7 cellular contexts compared by ENCODE assay signal in genomic region chr3:175822766-175823491, GRCh38.
A peak's percentile ranks its signal among the peaks of the same experiment; 100 is the strongest.
DNase-seq lines count a peak whose midpoint lies in the region; ATAC-seq and TF ChIP-seq lines count a peak whose summit lies in the region.
"Not testable (repeated sequence)": the region's sequence is repeated elsewhere in the genome, so short reads cannot be mapped to it uniquely, and the experiment has no call there.

No MANE protein-coding gene starts in this region.

- H2BK120ac ChIP-seq in IMR-90 (ENCODE audit: low read depth, low read length) = not testable (repeated sequence)

- not testable (repeated sequence) for ATAC-seq in GM23338; IMR-90 (ENCODE audit: low read depth)

- H3K56ac ChIP-seq in IMR-90 (ENCODE audit: extremely low read depth, insufficient read depth, low read length) = not testable (repeated sequence)

- H3K36me3 ChIP-seq in GM23338 (ENCODE audit: insufficient read depth) = peaks cover 17% of the 10 kb centered on the region
- not testable (repeated sequence) for H3K36me3 ChIP-seq in HUES48 (ENCODE audit: control insufficient read depth, insufficient read depth, low read length); IMR-90 (ENCODE audit: control insufficient read depth, insufficient read depth, low read length); endodermal cell (ENCODE audit: control insufficient read depth, insufficient read depth, low read length); iPS-18a (ENCODE audit: control insufficient read depth, low read depth, low read length)

- H3K9me2 ChIP-seq in GM23338 (ENCODE audit: insufficient read depth) = not testable (repeated sequence)

- H4K91ac ChIP-seq in IMR-90 (ENCODE audit: insufficient read depth, low read depth, low read length) = not testable (repeated sequence)

- H3K36me3 Mint-ChIP-seq in GM23338 (ENCODE audit: low read depth) (peaks cover 32% of the 10 kb centered on the region), endodermal cell (ENCODE audit: low read depth) (peaks cover 26% of the 10 kb centered on the region), progenitor cell of endocrine pancreas (ENCODE audit: insufficient read depth) (peaks cover 11% of the 10 kb centered on the region)

- WGBS in IMR-90 (ENCODE audit: extremely low coverage in 2 of 2, insufficient read length in 1 of 2), 2 experiments = 0% methylated on average over 1 of the region's 7 CpGs; no CpG with 5 or more reads in 1 of the 2 experiments
- 50 to 77% methylated on average over 2 to 7 of the region's 7 CpGs for WGBS in endodermal cell (ENCODE audit: insufficient coverage in 1 of 2, insufficient read length in 1 of 2), 2 experiments

- not testable (repeated sequence) for H3F3A ChIP-seq in GM23338 (replicated peaks; ENCODE audit: low read depth)

- H4K5ac ChIP-seq in IMR-90 (ENCODE audit: low read depth, low read length) = not testable (repeated sequence)

- in situ Hi-C loops in IMR-90 (cut with MboI; ENCODE audit: low sequenced_read_pairs) = not testable (repeated sequence)

- H3K4ac ChIP-seq in IMR-90 (ENCODE audit: low read depth, low read length) = not testable (repeated sequence)

- not testable (repeated sequence) for H3K4me2 ChIP-seq in GM23338; IMR-90 (ENCODE audit: low read depth, low read length)

- not testable (repeated sequence) for H3K4me3 ChIP-seq in GM23338; HUES48 (ENCODE audit: low read depth, low read length); IMR-90 (ENCODE audit: insufficient read depth, low read depth, low read length); endodermal cell (ENCODE audit: low read length); iPS-18a (ENCODE audit: low read length)

- intact Hi-C loops in IMR-90 (cut with micrococcal nuclease) = not testable (repeated sequence)

- not testable (repeated sequence) for BruUV-seq in IMR-90 (replicated peaks; lab: Mats Ljungman, UMichigan)

- H3K79me1 ChIP-seq in IMR-90 (ENCODE audit: low read depth in 1 of 2, low read length in 2 of 2) = not testable (repeated sequence)

- not testable (repeated sequence) for TF ChIP-seq POLR2A in IMR-90 (IDR thresholded peaks at IDR 0.05; ENCODE audit: low read depth, low read length)

- H3K4me1 Mint-ChIP-seq in GM23338 (peaks cover 32% of the 10 kb centered on the region), endodermal cell (peaks cover 37% of the 10 kb centered on the region)
- H3K4me1 Mint-ChIP-seq in progenitor cell of endocrine pancreas (ENCODE audit: low read depth) = not testable (repeated sequence)

- peak; percentile 35 for DNase-seq in GM23338 (ENCODE audit: low spot score)
- DNase-seq in IMR-90; progenitor cell of endocrine pancreas (ENCODE audit: low spot score, unreplicated experiment): not testable (repeated sequence)
- peak; percentile 12 for DNase-seq in NCI-H510A treated with DMSO at 0.1 percent for 48 hours (lab: John Stamatoyannopoulos, UW)
- DNase-seq in endodermal cell = peak; percentile 88

- not testable (repeated sequence) for H4K20me1 ChIP-seq in GM23338 (replicated peaks; ENCODE audit: insufficient read depth); IMR-90 (ENCODE audit: insufficient read depth, low read length)

- H2AK9ac ChIP-seq in IMR-90 (replicated peaks; ENCODE audit: low read depth, low read length, poor library complexity) = not testable (repeated sequence)

- H3K9me3 ChIP-seq in HUES48 (ENCODE audit: control insufficient read depth, insufficient read depth, low read length) (peaks cover 20% of the 10 kb centered on the region), endodermal cell (ENCODE audit: control insufficient read depth, low read length) (peaks cover 35% of the 10 kb centered on the region), iPS-18a (ENCODE audit: control insufficient read depth, low read depth, low read length) (peaks cover 12% of the 10 kb centered on the region)
- not testable (repeated sequence) for H3K9me3 ChIP-seq in IMR-90 (ENCODE audit: control insufficient read depth, insufficient read depth, low read length)

- CTCF ChIA-PET in IMR-90 (lab: Yijun Ruan, JAX) = not testable (repeated sequence)

- H3K79me2 ChIP-seq in GM23338 (replicated peaks; ENCODE audit: insufficient read depth) = not testable (repeated sequence)

- H4K8ac ChIP-seq in IMR-90 (ENCODE audit: low read depth in 2 of 2, low read length in 2 of 2) = not testable (repeated sequence)

- dilution Hi-C loops in IMR-90 (cut with HindIII; ENCODE audit: low sequenced_read_pairs, unreplicated experiment) = not testable (repeated sequence)

- H3K18ac ChIP-seq in IMR-90 (ENCODE audit: low read depth, low read length) = peak overlapping the region; percentile 2; the same call in 1 of the 2 replicates

- not testable (repeated sequence) for H3K14ac ChIP-seq in IMR-90 (replicated peaks; ENCODE audit: low read depth, low read length)

- not testable (repeated sequence) for H2BK15ac ChIP-seq in IMR-90 (ENCODE audit: low read depth, low read length)

- peak overlapping the region; percentile 69; the same call in 1 of the 2 replicates for H2AFZ ChIP-seq in GM23338
- not testable (repeated sequence) for H2AFZ ChIP-seq in IMR-90 (replicated peaks; ENCODE audit: low read length, poor library complexity)

- H3K9me1 ChIP-seq in IMR-90 (ENCODE audit: insufficient read depth, low read length) = not testable (repeated sequence)

- POLR2A ChIA-PET in IMR-90 (lab: Charles Lee; ENCODE audit: unreplicated experiment) = interaction anchor here (0.6 kb wide), 1 partner anchor 1003 kb away, joined by 3 read pairs; no protein-coding TSS in a partner anchor

- H3K9ac ChIP-seq in HUES48 (ENCODE audit: low read depth, low read length); IMR-90 (ENCODE audit: low read depth, low read length); endodermal cell (ENCODE audit: extremely low read depth, low read length, poor library complexity, severe bottlenecking); iPS-18a (ENCODE audit: low read length): not testable (repeated sequence)

- H3K27me3 Mint-ChIP-seq in GM23338 (ENCODE audit: insufficient read depth, low read depth, poor library complexity); endodermal cell (ENCODE audit: insufficient read depth); progenitor cell of endocrine pancreas: not testable (repeated sequence)

- not testable (repeated sequence) for H2BK5ac ChIP-seq in IMR-90 (ENCODE audit: low read depth, low read length, poor library complexity, severe bottlenecking)

- not testable (repeated sequence) for H3K4me1 ChIP-seq in GM23338 (ENCODE audit: insufficient read depth); IMR-90 (ENCODE audit: control insufficient read depth, insufficient read depth, low read length); endodermal cell (ENCODE audit: control insufficient read depth, insufficient read depth, low read length)
- H3K4me1 ChIP-seq in HUES48 (ENCODE audit: control insufficient read depth, insufficient read depth, low read length) (peaks cover 11% of the 10 kb centered on the region), iPS-18a (ENCODE audit: control insufficient read depth, low read depth, low read length) (peaks cover 16% of the 10 kb centered on the region)

- H3K27ac ChIP-seq in GM23338 (ENCODE audit: low read depth) = peak overlapping the region; percentile 55
- peak overlapping the region; percentile 82 for H3K27ac ChIP-seq in HUES48 (ENCODE audit: low read depth, low read length)
- H3K27ac ChIP-seq in IMR-90 (ENCODE audit: insufficient read depth, low read length); endodermal cell (ENCODE audit: low read depth, low read length): not testable (repeated sequence)
- H3K27ac ChIP-seq in iPS-18a (ENCODE audit: low read length) = peak overlapping the region; percentile 52

- H3K9me3 Mint-ChIP-seq in GM23338 (peaks cover 30% of the 10 kb centered on the region), endodermal cell (peaks cover 33% of the 10 kb centered on the region), progenitor cell of endocrine pancreas (ENCODE audit: low read depth) (peaks cover 22% of the 10 kb centered on the region)

- H2AK5ac ChIP-seq in IMR-90 (ENCODE audit: low read depth, low read length) = not testable (repeated sequence)

- H3K23ac ChIP-seq in IMR-90 (ENCODE audit: low read depth, low read length) = not testable (repeated sequence)

- not testable (repeated sequence) for TF ChIP-seq RAD21 in IMR-90 (IDR thresholded peaks at IDR 0.05; ENCODE audit: low read length)

- TF ChIP-seq CTCF in GM23338 (conservative IDR thresholded peaks at IDR 0.05; ENCODE audit: low read depth in 2 of 2); IMR-90 (conservative IDR thresholded peaks at IDR 0.05; ENCODE audit: low read depth, low read length); endodermal cell (conservative IDR thresholded peaks at IDR 0.05); progenitor cell of endocrine pancreas (IDR thresholded peaks at IDR 0.05; ENCODE audit: unreplicated experiment): not testable (repeated sequence)

- H3K27me3 ChIP-seq in GM23338 (ENCODE audit: insufficient read depth); HUES48 (ENCODE audit: control insufficient read depth, insufficient read depth, low read length); IMR-90 (ENCODE audit: control insufficient read depth, insufficient read depth, low read length); endodermal cell (ENCODE audit: control insufficient read depth, insufficient read depth, low read length, poor library complexity, severe bottlenecking); iPS-18a (ENCODE audit: control insufficient read depth, insufficient read depth, low read length): not testable (repeated sequence)

- H3K4me3 Mint-ChIP-seq in GM23338; endodermal cell; progenitor cell of endocrine pancreas (ENCODE audit: low read depth): not testable (repeated sequence)

- H3K27ac Mint-ChIP-seq in GM23338 (peak overlapping the region; percentile 86), endodermal cell (peak overlapping the region; percentile 92), progenitor cell of endocrine pancreas (peak overlapping the region; percentile 1)

- H2BK20ac ChIP-seq in IMR-90 (ENCODE audit: low read depth, low read length) = not testable (repeated sequence)

TF ChIP-seq in GM23338, 12 proteins besides CTCF, POLR2A, EP300 and RAD21:
- 0 out of 2 replicates have a peak, but pooled peaks have one; percentile 18 for TF ChIP-seq POLR2AphosphoS5 (IDR thresholded peaks at IDR 0.05; ENCODE audit: low read depth)

Comparison
In these comparisons a context has a peak if more than half of its experiments do, and no peak if none do; other contexts are left out.
1. H3K27ac Mint-ChIP-seq: peak in every context shown above with its lines; median percentile 92 in endodermal cell; 86 in GM23338; 1 in progenitor cell of endocrine pancreas.